In the genomic region with DNA sequence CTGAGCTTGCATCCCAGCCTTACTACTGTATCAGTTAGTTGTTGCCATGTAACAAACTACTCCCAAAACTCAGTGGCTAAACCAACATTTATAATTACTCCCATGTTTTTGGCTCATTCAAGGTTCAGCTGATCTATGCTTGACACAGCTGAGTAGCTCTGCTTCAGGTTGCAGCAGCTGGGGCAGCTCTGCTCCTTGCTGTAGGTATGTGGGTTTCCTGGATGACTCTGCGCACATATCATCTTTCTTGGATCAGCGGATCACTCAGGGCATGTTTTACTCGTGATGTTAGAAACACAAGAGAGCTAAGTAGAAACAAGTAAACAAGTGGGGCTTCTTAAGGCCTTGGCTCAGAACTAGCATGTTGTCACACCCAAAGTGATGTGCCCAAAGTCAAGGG, we compare ENCODE assay signal across 19 cellular contexts. TPM values are rescaled to one million over a fixed set of nuclear protein-coding genes. Genes with fewer than 3 reads are reported as not detected.
A peak's percentile ranks its signal among the peaks of the same experiment; 100 is the strongest.
DNase-seq lines count a peak whose midpoint lies in the region; ATAC-seq and TF ChIP-seq lines count a peak whose summit lies in the region.
"Had no signal": no experiment of that assay in that cellular context is flagged by ENCODE, and none has a peak within 500 bp of the region (broad histone marks: within the 10 kb centered on the region; RNA-seq: fewer than 3 reads in every experiment).

No MANE protein-coding gene starts in this region.

- no peak for TF ChIP-seq EP300 in SK-N-SH (IDR thresholded peaks at IDR 0.05; ENCODE audit: borderline replicate concordance in 1 of 2, low read depth in 1 of 2, low read length in 1 of 2)

- no peak overlapping the region for H2AFZ ChIP-seq in SK-N-SH (ENCODE audit: low read depth)
- H2AFZ ChIP-seq in GM23338: no peak overlapping the region

- CTCF ChIA-PET in SK-N-SH (lab: Yijun Ruan, JAX): no interaction called here

- WGBS in SK-N-SH (ENCODE audit: low lambda C conversion rate): 75% methylated on average over 3 of the region's 3 CpGs

- H3K9me3 Mint-ChIP-seq in endothelial cell (ENCODE audit: unreplicated experiment) (no peaks in the 10 kb centered on the region), GM23338 (no peaks in the 10 kb centered on the region)
- H3K9me3 Mint-ChIP-seq: activated naive CD4-positive, alpha-beta T cell treated with anti-CD3 and anti-CD28 coated beads, Interleukin-2, amount 50 U/mL, for 72 hours; dendritic cell treated with granulocyte-macrophage colony-stimulating factor and Interleukin-4, amounts not matched to agents 40 ng/mL and 50 ng/mL, for 4 days; stimulated activated naive CD8-positive, alpha-beta T cell treated with anti-CD3 and anti-CD28 coated beads, Interleukin-15, Interleukin-2, amounts not matched to agents 100 ng/mL and 50 ng/mL, for 24 hours had no signal

- H3F3A ChIP-seq in SK-N-SH (replicated peaks; ENCODE audit: insufficient read depth) (peaks cover 21% of the 10 kb centered on the region), GM23338 (replicated peaks; ENCODE audit: low read depth) (no peaks in the 10 kb centered on the region)

- no peak overlapping the region for H3K4me3 ChIP-seq in SK-N-SH (ENCODE audit: low read depth in 2 of 2, low read length in 1 of 2)
- no peak overlapping the region for H3K4me3 ChIP-seq in GM23338
- H3K4me3 ChIP-seq: body of pancreas, GM12878, lower lobe of right lung, upper lobe of right lung had no signal

- POLR2A ChIA-PET in SK-N-SH (lab: Yijun Ruan, JAX): no interaction called here

- no peak overlapping the region; a peak in 1 of 4 replicates for H3K27ac ChIP-seq in SK-N-SH (ENCODE audit: low read depth in 2 of 2, low read length in 1 of 2)
- no peak overlapping the region for H3K27ac ChIP-seq in GM23338 (ENCODE audit: low read depth)
- H3K27ac ChIP-seq: body of pancreas, lower lobe of right lung, upper lobe of right lung had no signal

- no peak for TF ChIP-seq CTCF in SK-N-SH (IDR thresholded peaks at IDR 0.05)
- TF ChIP-seq CTCF in endothelial cell (IDR thresholded peaks at IDR 0.05; ENCODE audit: unreplicated experiment): no peak
- no peak for TF ChIP-seq CTCF in GM23338 (conservative IDR thresholded peaks at IDR 0.05; ENCODE audit: low read depth in 2 of 2)

- H3K27me3 Mint-ChIP-seq in endothelial cell (ENCODE audit: unreplicated experiment): peaks cover 18% of the 10 kb centered on the region
- no peaks in the 10 kb centered on the region for H3K27me3 Mint-ChIP-seq in GM23338 (ENCODE audit: insufficient read depth, low read depth, poor library complexity)
- H3K27me3 Mint-ChIP-seq: dendritic cell treated with granulocyte-macrophage colony-stimulating factor and Interleukin-4, amounts not matched to agents 40 ng/mL and 50 ng/mL, for 4 days; stimulated activated naive CD8-positive, alpha-beta T cell treated with anti-CD3 and anti-CD28 coated beads, Interleukin-15, Interleukin-2, amounts not matched to agents 100 ng/mL and 50 ng/mL, for 24 hours had no signal

- peak overlapping the region; percentile 8 for H3K4me3 Mint-ChIP-seq in endothelial cell (ENCODE audit: unreplicated experiment)
- H3K4me3 Mint-ChIP-seq in GM23338: no peak overlapping the region
- H3K4me3 Mint-ChIP-seq: dendritic cell treated with granulocyte-macrophage colony-stimulating factor and Interleukin-4, amounts not matched to agents 40 ng/mL and 50 ng/mL, for 4 days; stimulated activated naive CD8-positive, alpha-beta T cell treated with anti-CD3 and anti-CD28 coated beads, Interleukin-15, Interleukin-2, amounts not matched to agents 100 ng/mL and 50 ng/mL, for 24 hours had no signal

- TF ChIP-seq RAD21 in SK-N-SH (IDR thresholded peaks at IDR 0.05; ENCODE audit: low read length): no peak

- H3K27me3 ChIP-seq in SK-N-SH (ENCODE audit: insufficient read depth) (no peaks in the 10 kb centered on the region), GM23338 (ENCODE audit: insufficient read depth) (no peaks in the 10 kb centered on the region)
- H3K27me3 ChIP-seq: body of pancreas, upper lobe of right lung had no signal

- peak overlapping the region; percentile 47; the same call in 1 of the 2 replicates for H3K4me2 ChIP-seq in SK-N-SH
- no peak overlapping the region for H3K4me2 ChIP-seq in GM23338

- H3K9me3 ChIP-seq in SK-N-SH: no peaks in the 10 kb centered on the region
- H3K9me3 ChIP-seq: body of pancreas, lower lobe of right lung, upper lobe of right lung had no signal

- H3K9me2 ChIP-seq in SK-N-SH (no peaks in the 10 kb centered on the region), GM23338 (ENCODE audit: insufficient read depth) (no peaks in the 10 kb centered on the region)

- H3K27ac Mint-ChIP-seq in endothelial cell (ENCODE audit: unreplicated experiment) (no peak overlapping the region), GM23338 (no peak overlapping the region)
- H3K27ac Mint-ChIP-seq: activated naive CD4-positive, alpha-beta T cell treated with anti-CD3 and anti-CD28 coated beads, Interleukin-2, amount 50 U/mL, for 72 hours; dendritic cell treated with granulocyte-macrophage colony-stimulating factor and Interleukin-4, amounts not matched to agents 40 ng/mL and 50 ng/mL, for 4 days; stimulated activated naive CD8-positive, alpha-beta T cell treated with anti-CD3 and anti-CD28 coated beads, Interleukin-15, Interleukin-2, amounts not matched to agents 100 ng/mL and 50 ng/mL, for 24 hours had no signal

- H4K20me1 ChIP-seq in SK-N-SH (ENCODE audit: insufficient read depth) (no peaks in the 10 kb centered on the region), GM23338 (replicated peaks; ENCODE audit: insufficient read depth) (no peaks in the 10 kb centered on the region)

- H3K4me1 ChIP-seq in SK-N-SH (ENCODE audit: control insufficient read depth in 1 of 2, insufficient read depth in 2 of 2, low read depth in 1 of 2, low read length in 1 of 2) (peaks cover 0 to 2% of the 10 kb centered on the region in 2 experiments; a peak in 2 of 4 replicates), GM23338 (ENCODE audit: insufficient read depth) (no peaks in the 10 kb centered on the region)
- H3K4me1 ChIP-seq: body of pancreas had no signal

- no peak for ATAC-seq in SK-N-SH treated with all-trans-retinoic acid at 6 μM for 48 hours
- ATAC-seq in HG03095 (IDR thresholded peaks at IDR 0.05; ENCODE audit: unreplicated experiment): no peak
- no peak for ATAC-seq in GM23338
- ATAC-seq: activated naive CD4-positive, alpha-beta T cell treated with anti-CD3 and anti-CD28 coated beads, Interleukin-2, amount 50 U/mL, for 72 hours; GM12878 had no signal

- peaks cover 69% of the 10 kb centered on the region for H3K36me3 Mint-ChIP-seq in endothelial cell (ENCODE audit: low read depth, unreplicated experiment)
- no peaks in the 10 kb centered on the region for H3K36me3 Mint-ChIP-seq in GM23338 (ENCODE audit: low read depth)
- H3K36me3 Mint-ChIP-seq: activated naive CD4-positive, alpha-beta T cell treated with anti-CD3 and anti-CD28 coated beads, Interleukin-2, amount 50 U/mL, for 72 hours had no signal

- DNase-seq in SK-N-SH (no peak), endothelial cell (ENCODE audit: low spot score) (no peak), left kidney (ENCODE audit: low read depth, low spot score) (peak; percentile 54), GM23338 (ENCODE audit: low spot score) (no peak)
- DNase-seq in activated CD4-positive, alpha-beta T cell treated with anti-CD3 and anti-CD28 coated beads for 1 hour: no peak
- no peak for DNase-seq in activated CD4-positive, alpha-beta T cell treated with anti-CD3 and anti-CD28 coated beads for 4 hours
- DNase-seq: activated CD8-positive, alpha-beta memory T cell treated with anti-CD3 and anti-CD28 coated beads for 24 hours; body of pancreas; DMS 273 treated with DMSO at 0.1 percent for 48 hours; lower lobe of right lung; NCI-H1417; NCI-H2171 treated with DMSO at 0.1 percent for 48 hours; upper lobe of right lung had no signal

- no peak overlapping the region for H3K9ac ChIP-seq in SK-N-SH

- H3K79me2 ChIP-seq in SK-N-SH (ENCODE audit: insufficient read depth): no peaks in the 10 kb centered on the region
- no peaks in the 10 kb centered on the region for H3K79me2 ChIP-seq in GM23338 (replicated peaks; ENCODE audit: insufficient read depth)

- H3K36me3 ChIP-seq in SK-N-SH (replicated peaks in 1 of 2; ENCODE audit: control insufficient read depth in 1 of 2, insufficient read depth in 2 of 2, low read length in 1 of 2) (no peaks in the 10 kb centered on the region), GM23338 (ENCODE audit: insufficient read depth) (no peaks in the 10 kb centered on the region)
- H3K36me3 ChIP-seq: lower lobe of right lung, upper lobe of right lung had no signal

- H3K4me1 Mint-ChIP-seq in endothelial cell (ENCODE audit: unreplicated experiment): peaks cover 64% of the 10 kb centered on the region
- H3K4me1 Mint-ChIP-seq in GM23338: peaks cover 6% of the 10 kb centered on the region

TF ChIP-seq in SK-N-SH, 30 proteins besides CTCF, POLR2A, EP300 and RAD21 (continues in another document):
- no peak for TF ChIP-seq TEAD4 (IDR thresholded peaks at IDR 0.05; ENCODE audit: borderline replicate concordance, insufficient read depth)
- no peak for TF ChIP-seq TAF1 (IDR thresholded peaks at IDR 0.05; ENCODE audit: borderline replicate concordance, low read depth, low read length)
- no peak for TF ChIP-seq MAX (IDR thresholded peaks at IDR 0.05; ENCODE audit: low read depth)

TF ChIP-seq in SK-N-SH treated with all-trans-retinoic acid at 6 μM for 48 hours, 23 proteins besides CTCF, POLR2A, EP300 and RAD21:
- TF ChIP-seq GLIS3 (CRISPR knock-in tag; IDR thresholded peaks at IDR 0.05): no peak

RNA-seq across cellular contexts. Expression of gene TEK, which starts 15.1 kb away (rescaled TPM):
- 0.03 and 0.10 TPM in 2 replicates for polyA plus RNA-seq in SK-N-SH (2012; rRNA removed)
- 0.04 and 0.08 TPM in 2 replicates for polyA plus RNA-seq in SK-N-SH (2012; cell fraction: cytosol; rRNA removed)
- 0.08 and 0.11 TPM in 2 replicates for polyA plus RNA-seq in SK-N-SH (2012; cell fraction: nucleus; rRNA removed)
- 448 TPM for total RNA-seq in endothelial cell (ENCODE audit: unreplicated experiment)
- total RNA-seq in GM23338 (2014; rRNA removed; shearing (Covaris generic)): 7.9 and 9.4 TPM in 2 replicates
- 1.5 and 1.9 TPM in 2 replicates for polyA plus RNA-seq in GM23338 (2016; fragmentation: Nextera tagmentation; extraction: Ambion mirVana)
- total RNA-seq: activated naive CD4-positive, alpha-beta T cell treated with anti-CD3 and anti-CD28 coated beads, Interleukin-2, amount 50 U/mL, for 72 hours; GM12878 had no signal
- polyA plus RNA-seq: GM12878 had no signal

Comparison
In these comparisons a context has a peak if more than half of its experiments do, and no peak if none do; other contexts are left out.
1. RNA of gene TEK, which starts 15.1 kb away (total RNA-seq): 448 TPM in endothelial cell (single experiment); 7.9 to 9.4 TPM in GM23338; every median in the first group is over 10 times any median in the second.